ENCODE assay signal across 8 cellular contexts in genomic region chr17:30104575-30105339, GRCh38. TPM values are rescaled to one million over a fixed set of nuclear protein-coding genes. Genes with fewer than 3 reads are reported as not detected.
DNase-seq lines count a peak whose midpoint lies in the region; ATAC-seq and TF ChIP-seq lines count a peak whose summit lies in the region.

No MANE protein-coding gene starts in this region.

- no peaks in the 10 kb centered on the region for H4K20me1 ChIP-seq in OCI-LY3 (ENCODE audit: insufficient read depth, low read length)

- H3K36me3 ChIP-seq in OCI-LY3 (replicated peaks; ENCODE audit: low read depth, low read length), result no peaks in the 10 kb centered on the region
- no peaks in the 10 kb centered on the region for H3K36me3 ChIP-seq in mucosa of descending colon (ENCODE audit: low read depth)

- ATAC-seq in mucosa of descending colon, result peak; percentile 99
- ATAC-seq in HG03342 (IDR thresholded peaks at IDR 0.05; ENCODE audit: unreplicated experiment), result no peak

- TF ChIP-seq POLR2A in erythroblast (IDR thresholded peaks at IDR 0.05; ENCODE audit: low read length), result no peak

- peak overlapping the region; percentile 85 for H3K4me3 ChIP-seq in OCI-LY3 (ENCODE audit: low read length)
- H3K4me3 ChIP-seq in mucosa of descending colon, result no peak overlapping the region

- intact Hi-C loops in mucosa of descending colon (cut with DNase I, micrococcal nuclease), result loop anchor here in 1 of 2 donors (10.0 kb wide), 1 partner anchor 230 kb away; the partner anchor contains the start of gene TMIGD1

- peak overlapping the region; percentile 9; the same call in 1 of the 2 replicates for H3K9ac ChIP-seq in OCI-LY3 (ENCODE audit: low read length)

- DNase-seq in GM10266 (ENCODE audit: extremely low spot score), result peak; percentile 68
- peak; percentile 62 for DNase-seq in HuH-7 (ENCODE audit: low spot score)
- peak; percentile 58 for DNase-seq in activated T-cell treated with anti-CD3 and anti-CD28 coated beads for 1 hour (ENCODE audit: low read depth)
- DNase-seq in erythroblast (lab: John Stamatoyannopoulos, UW), result peak; percentile 90
- DNase-seq in mucosa of descending colon, result peak; percentile 64 to 90 (median 72)
- peak; percentile 42 to 43 for DNase-seq in stimulated activated CD8-positive, alpha-beta memory T cell treated with anti-CD3 and anti-CD28 coated beads, Interleukin-4, amount 100 ng/mL, for 1 hour (ENCODE audit: low read depth in 2 of 2, low spot score in 1 of 2)

- H2AFZ ChIP-seq in OCI-LY3 (ENCODE audit: low read depth, low read length), result peak overlapping the region; percentile 97

- H3K4me1 ChIP-seq in OCI-LY3 (ENCODE audit: low read length) (peaks cover 6% of the 10 kb centered on the region), mucosa of descending colon (ENCODE audit: low read depth) (no peaks in the 10 kb centered on the region)

- peaks cover 18% of the 10 kb centered on the region for H3K27me3 ChIP-seq in OCI-LY3 (ENCODE audit: low read depth, low read length)

- no peak overlapping the region for H3K27ac ChIP-seq in OCI-LY3 (ENCODE audit: low read length)

- TF ChIP-seq CTCF in GM10266 (IDR thresholded peaks at IDR 0.05; ENCODE audit: control insufficient read depth, insufficient read depth, low read depth, missing control alignments), result peak; percentile 94
- TF ChIP-seq CTCF in OCI-LY3 (IDR thresholded peaks at IDR 0.05; ENCODE audit: low read depth, low read length), result peak; percentile 96
- TF ChIP-seq CTCF in mucosa of descending colon (IDR thresholded peaks at IDR 0.05), result peak; percentile 80

- H3K4me2 ChIP-seq in OCI-LY3 (ENCODE audit: low read length), result peak overlapping the region; percentile 95

- H3K9me3 ChIP-seq in OCI-LY3 (ENCODE audit: insufficient read depth, low read length), result no peaks in the 10 kb centered on the region
- H3K9me3 ChIP-seq in mucosa of descending colon, result no peaks in the 10 kb centered on the region

- H3K79me2 ChIP-seq in OCI-LY3 (ENCODE audit: low read length), result no peaks in the 10 kb centered on the region

RNA-seq across cellular contexts. Expression of gene NSRP1, which starts 11.9 kb away (rescaled TPM):
- 10 to 100 TPM; 24.5 to 41.7 (median 24.7) TPM for total RNA-seq in mucosa of descending colon
